20 cellular contexts compared by ENCODE assay signal in genomic region chr12:68335462-68335861, GRCh38. TPM values are rescaled to one million over a fixed set of nuclear protein-coding genes. Genes with fewer than 3 reads are reported as not detected.
DNase-seq lines count a peak whose midpoint lies in the region; ATAC-seq and TF ChIP-seq lines count a peak whose summit lies in the region.
"Had no signal": no experiment of that assay in that cellular context is flagged by ENCODE, and none has a peak within 500 bp of the region (broad histone marks: within the 10 kb centered on the region; RNA-seq: fewer than 3 reads in every experiment).

No MANE protein-coding gene starts in this region.

- H3K36me3 Mint-ChIP-seq in GM23338 (ENCODE audit: low read depth), result no peaks in the 10 kb centered on the region; the same call in 2 of the 3 replicates
- H3K36me3 Mint-ChIP-seq in activated T-helper 2 cell treated with anti-CD3 and anti-CD28 coated beads, Interferon-gamma antibody, Interleukin-2, Interleukin-4, amounts not matched to agents 10 μg/mL and 5 μg/mL and 100 μg/mL, durations not matched to agents 14 hours and 24 hours and 36 hours (ENCODE audit: low read depth), result no peaks in the 10 kb centered on the region

- H3F3A ChIP-seq in GM23338 (replicated peaks; ENCODE audit: low read depth), result 0 out of 2 replicates have a peak, but pooled peaks cover 5% of the 10 kb centered on the region

- no peaks in the 10 kb centered on the region for H3K9me3 Mint-ChIP-seq in GM23338
- H3K9me3 Mint-ChIP-seq in activated T-helper 2 cell treated with anti-CD3 and anti-CD28 coated beads, Interferon-gamma antibody, Interleukin-2, Interleukin-4, amounts not matched to agents 10 μg/mL and 5 μg/mL and 100 μg/mL, durations not matched to agents 14 hours and 24 hours and 36 hours, result no peaks in the 10 kb centered on the region
- H3K9me3 Mint-ChIP-seq: CD8-positive, alpha-beta memory T cell had no signal

- H3K4me2 ChIP-seq in GM23338 (no peak overlapping the region), neuronal stem cell (ENCODE audit: insufficient read depth, low read length, poor library complexity, severe bottlenecking) (no peak overlapping the region), trophoblast cell (ENCODE audit: low read length) (no peak overlapping the region)

- no peak overlapping the region for H3K9ac ChIP-seq in neuronal stem cell (ENCODE audit: low read depth, low read length, poor library complexity)
- no peak overlapping the region for H3K9ac ChIP-seq in trophoblast cell (ENCODE audit: low read length)

- H3K23ac ChIP-seq in neuronal stem cell (ENCODE audit: low read depth, low read length, poor library complexity) (no peak overlapping the region), trophoblast cell (ENCODE audit: low read length) (no peak overlapping the region)

- peak in 2 of 3 experiments; percentile 37 to 59 for DNase-seq in NCI-H1417 (lab: John Stamatoyannopoulos, UW)
- DNase-seq in NCI-H1417 treated with DMSO at 0.1 percent for 48 hours (lab: John Stamatoyannopoulos, UW), result no peak
- DNase-seq in GM23338 (ENCODE audit: low spot score), result no peak
- DNase-seq in neuronal stem cell (ENCODE audit: low spot score), result no peak
- no peak for DNase-seq in activated T-helper 2 cell treated with anti-CD3 and anti-CD28 coated beads, Interferon-gamma antibody, Interleukin-2, Interleukin-4, amounts not matched to agents 10 μg/mL and 5 μg/mL and 100 μg/mL, durations not matched to agents 14 hours and 24 hours and 36 hours (ENCODE audit: low spot score)
- DNase-seq in trophoblast cell, result no peak
- DNase-seq: AML-193; C1 segment of cervical spinal cord; Calu3; CD8-positive, alpha-beta memory T cell; DMS53; MM.1S; NCI-H1092; NCI-H1694; NCI-H2227 treated with DMSO at 0.1 percent for 48 hours; NCI-H524; NCI-H82 had no signal

- H3K79me2 ChIP-seq in GM23338 (replicated peaks; ENCODE audit: insufficient read depth), result no peaks in the 10 kb centered on the region
- H3K79me2 ChIP-seq in trophoblast cell (ENCODE audit: control insufficient read depth, insufficient read depth, low read length, poor library complexity), result peaks cover 4% of the 10 kb centered on the region

- peaks cover 32% of the 10 kb centered on the region for H3K4me1 Mint-ChIP-seq in GM23338
- peaks cover 28% of the 10 kb centered on the region for H3K4me1 Mint-ChIP-seq in activated T-helper 2 cell treated with anti-CD3 and anti-CD28 coated beads, Interferon-gamma antibody, Interleukin-2, Interleukin-4, amounts not matched to agents 10 μg/mL and 5 μg/mL and 100 μg/mL, durations not matched to agents 14 hours and 24 hours and 36 hours (ENCODE audit: low read depth)

- TF ChIP-seq EP300 in gastroesophageal sphincter (IDR thresholded peaks at IDR 0.05), result no peak

- ATAC-seq in GM23338 (no peak), gastroesophageal sphincter (no peak)

- WGBS in neuronal stem cell (ENCODE audit: extremely low coverage in 2 of 2, insufficient read length in 2 of 2, insufficient replicate concordance in 1 of 2), 2 donors, result no CpG with 5 or more reads among the region's 3 CpGs
- 79 to 82% methylated on average over 3 of the region's 3 CpGs for WGBS in gastroesophageal sphincter (ENCODE audit: low coverage in 1 of 2), 2 donors
- no CpG with 5 or more reads among the region's 3 CpGs for WGBS in trophoblast cell (ENCODE audit: extremely low coverage, insufficient coverage, insufficient read length)

- H2AFZ ChIP-seq in GM23338 (peak overlapping the region; percentile 53), neuronal stem cell (ENCODE audit: low read length) (peak overlapping the region; percentile 64), trophoblast cell (ENCODE audit: insufficient read depth, low read length, poor library complexity) (no peak overlapping the region)

- H3K79me1 ChIP-seq in neuronal stem cell (ENCODE audit: low read depth, low read length) (no peaks in the 10 kb centered on the region), trophoblast cell (ENCODE audit: low read length) (no peaks in the 10 kb centered on the region)

- H3K36me3 ChIP-seq in GM23338 (ENCODE audit: insufficient read depth) (no peaks in the 10 kb centered on the region), neuronal stem cell (replicated peaks in 1 of 2; ENCODE audit: control insufficient read depth in 2 of 2, insufficient read depth in 2 of 2, low read length in 2 of 2) (peaks cover 0 to 4% of the 10 kb centered on the region in 2 donors), gastroesophageal sphincter (no peaks in the 10 kb centered on the region), trophoblast cell (ENCODE audit: control insufficient read depth in 1 of 2, insufficient read depth in 2 of 2, low read length in 2 of 2) (no peaks in the 10 kb centered on the region)

- H3K27me3 Mint-ChIP-seq in GM23338 (ENCODE audit: insufficient read depth, low read depth, poor library complexity), result peaks cover 2% of the 10 kb centered on the region
- H3K27me3 Mint-ChIP-seq in activated T-helper 2 cell treated with anti-CD3 and anti-CD28 coated beads, Interferon-gamma antibody, Interleukin-2, Interleukin-4, amounts not matched to agents 10 μg/mL and 5 μg/mL and 100 μg/mL, durations not matched to agents 14 hours and 24 hours and 36 hours (ENCODE audit: low read depth), result peaks cover 8% of the 10 kb centered on the region

- H3K27ac Mint-ChIP-seq in GM23338, result no peak overlapping the region
- H3K27ac Mint-ChIP-seq in activated T-helper 2 cell treated with anti-CD3 and anti-CD28 coated beads, Interferon-gamma antibody, Interleukin-2, Interleukin-4, amounts not matched to agents 10 μg/mL and 5 μg/mL and 100 μg/mL, durations not matched to agents 14 hours and 24 hours and 36 hours, result no peak overlapping the region

- H3K27me3 ChIP-seq in GM23338 (ENCODE audit: insufficient read depth), result no peaks in the 10 kb centered on the region
- no peaks in the 10 kb centered on the region for H3K27me3 ChIP-seq in neuronal stem cell (ENCODE audit: control insufficient read depth in 3 of 3, insufficient read depth in 3 of 3, low read depth in 1 of 3, low read length in 3 of 3)
- H3K27me3 ChIP-seq in gastroesophageal sphincter, result no peaks in the 10 kb centered on the region
- H3K27me3 ChIP-seq in trophoblast cell (ENCODE audit: insufficient read depth, low read length), result no peaks in the 10 kb centered on the region
- H3K27me3 ChIP-seq: SJSA1 had no signal

- no peak overlapping the region for H2BK15ac ChIP-seq in neuronal stem cell (ENCODE audit: low read length)

- H4K12ac ChIP-seq in trophoblast cell (ENCODE audit: low read depth, low read length), result no peak overlapping the region

- H2BK5ac ChIP-seq in neuronal stem cell (ENCODE audit: low read length), result no peak overlapping the region
- no peak overlapping the region for H2BK5ac ChIP-seq in trophoblast cell (ENCODE audit: low read depth, low read length, poor library complexity)

- H3K9me2 ChIP-seq in GM23338 (ENCODE audit: insufficient read depth), result no peaks in the 10 kb centered on the region

- H2AK5ac ChIP-seq in neuronal stem cell (ENCODE audit: low read depth, low read length), result no peak overlapping the region
- H2AK5ac ChIP-seq in trophoblast cell (ENCODE audit: low read length), result no peak overlapping the region

- TF ChIP-seq CTCF in GM23338 (conservative IDR thresholded peaks at IDR 0.05; ENCODE audit: low read depth in 2 of 2), result no peak
- no peak for TF ChIP-seq CTCF in VCaP (conservative IDR thresholded peaks at IDR 0.05)
- no peak for TF ChIP-seq CTCF in gastroesophageal sphincter (IDR thresholded peaks at IDR 0.05)

- no peak for TF ChIP-seq POLR2A in gastroesophageal sphincter (IDR thresholded peaks at IDR 0.05)

- H3K4me3 ChIP-seq in GM23338, result no peak overlapping the region
- no peak overlapping the region for H3K4me3 ChIP-seq in neuronal stem cell (ENCODE audit: low read length in 2 of 2)
- H3K4me3 ChIP-seq in gastroesophageal sphincter, result no peak overlapping the region
- no peak overlapping the region for H3K4me3 ChIP-seq in trophoblast cell (ENCODE audit: low read depth, low read length)
- H3K4me3 ChIP-seq: SJSA1 had no signal

- no peak overlapping the region for H4K8ac ChIP-seq in neuronal stem cell (ENCODE audit: low read depth, low read length)
- no peak overlapping the region for H4K8ac ChIP-seq in trophoblast cell (ENCODE audit: low read depth, low read length)

- H3K9me3 ChIP-seq in neuronal stem cell (replicated peaks in 1 of 2; ENCODE audit: control insufficient read depth in 2 of 2, insufficient read depth in 1 of 2, low read depth in 1 of 2, low read length in 2 of 2) (no peaks in the 10 kb centered on the region), gastroesophageal sphincter (no peaks in the 10 kb centered on the region), trophoblast cell (ENCODE audit: insufficient read depth, low read depth, low read length) (no peaks in the 10 kb centered on the region)
- H3K9me3 ChIP-seq: SJSA1 had no signal

- no peak overlapping the region for H3K27ac ChIP-seq in GM23338 (ENCODE audit: low read depth)
- peak overlapping the region; percentile 61 for H3K27ac ChIP-seq in VCaP
- no peak overlapping the region for H3K27ac ChIP-seq in neuronal stem cell (replicated peaks; ENCODE audit: low read length)
- peak overlapping the region in 1 of 4 donors; percentile 74 for H3K27ac ChIP-seq in gastroesophageal sphincter
- no peak overlapping the region for H3K27ac ChIP-seq in trophoblast cell (ENCODE audit: low read depth, low read length)
- H3K27ac ChIP-seq: SJSA1 had no signal

- no peak overlapping the region for H3K4ac ChIP-seq in neuronal stem cell (ENCODE audit: low read length)
- no peak overlapping the region for H3K4ac ChIP-seq in trophoblast cell (ENCODE audit: low read depth, low read length)

- H4K20me1 ChIP-seq in GM23338 (replicated peaks; ENCODE audit: insufficient read depth), result no peaks in the 10 kb centered on the region

- intact Hi-C loops in activated T-helper 2 cell treated with anti-CD3 and anti-CD28 coated beads, Interferon-gamma antibody, Interleukin-2, Interleukin-4, amounts not matched to agents 10 μg/mL and 5 μg/mL and 100 μg/mL, durations not matched to agents 14 hours and 24 hours and 36 hours (cut with micrococcal nuclease), result loop anchor here (10.0 kb wide), 1 partner anchor 469 kb away; the partner anchor contains the start of gene MDM2

- H3K4me3 Mint-ChIP-seq in GM23338, result no peak overlapping the region
- H3K4me3 Mint-ChIP-seq in activated T-helper 2 cell treated with anti-CD3 and anti-CD28 coated beads, Interferon-gamma antibody, Interleukin-2, Interleukin-4, amounts not matched to agents 10 μg/mL and 5 μg/mL and 100 μg/mL, durations not matched to agents 14 hours and 24 hours and 36 hours (ENCODE audit: low read depth), result no peak overlapping the region

- H2BK120ac ChIP-seq in neuronal stem cell (ENCODE audit: low read depth, low read length) (no peak overlapping the region), trophoblast cell (ENCODE audit: insufficient read depth, low read length, poor library complexity) (no peak overlapping the region)

- H2BK12ac ChIP-seq in neuronal stem cell (ENCODE audit: low read length), result no peak overlapping the region
- H2BK12ac ChIP-seq in trophoblast cell (ENCODE audit: low read length), result no peak overlapping the region

- H3K14ac ChIP-seq in neuronal stem cell (ENCODE audit: low read length) (no peak overlapping the region), trophoblast cell (ENCODE audit: low read length) (no peak overlapping the region)

- H3K18ac ChIP-seq in neuronal stem cell (ENCODE audit: low read length) (no peak overlapping the region), trophoblast cell (ENCODE audit: low read length) (no peak overlapping the region)

- peaks cover 13% of the 10 kb centered on the region for H3K4me1 ChIP-seq in GM23338 (ENCODE audit: insufficient read depth)
- H3K4me1 ChIP-seq in neuronal stem cell (ENCODE audit: control insufficient read depth in 2 of 2, insufficient read depth in 1 of 2, low read depth in 1 of 2, low read length in 2 of 2), result peaks cover 2 to 5% of the 10 kb centered on the region in 2 donors
- peaks cover 3 to 69% (median 9%) of the 10 kb centered on the region in 3 donors for H3K4me1 ChIP-seq in gastroesophageal sphincter
- H3K4me1 ChIP-seq in trophoblast cell (ENCODE audit: control insufficient read depth in 1 of 2, insufficient read depth in 2 of 2, low read length in 2 of 2), result peaks cover under 1 to 5% of the 10 kb centered on the region in 2 experiments

- H4K91ac ChIP-seq in neuronal stem cell (ENCODE audit: low read depth, low read length, poor library complexity), result no peak overlapping the region
- no peak overlapping the region for H4K91ac ChIP-seq in trophoblast cell (ENCODE audit: low read depth, low read length)

RNA-seq across cellular contexts. Expression of gene MDM1, which starts 3.3 kb away (rescaled TPM):
- total RNA-seq in GM23338 (2014; rRNA removed; shearing (Covaris generic)), result 18.9 and 23.3 TPM in 2 replicates
- 11.6 and 13.6 TPM in 2 replicates for polyA plus RNA-seq in GM23338 (2016; fragmentation: Nextera tagmentation; extraction: Ambion mirVana)
- 15.0 TPM for polyA plus RNA-seq in neuronal stem cell (2013, experiment 1 of 2)
- polyA plus RNA-seq in neuronal stem cell (2013, experiment 2 of 2), result 14.8 TPM
- 13.1 and 14.8 TPM in 2 replicates for total RNA-seq in activated T-helper 2 cell treated with anti-CD3 and anti-CD28 coated beads, Interferon-gamma antibody, Interleukin-2, Interleukin-4, amounts not matched to agents 10 μg/mL and 5 μg/mL and 100 μg/mL, durations not matched to agents 14 hours and 24 hours and 36 hours
- 10 to 100 TPM; 13.5 to 38.8 (median 23.1) TPM for total RNA-seq in gastroesophageal sphincter
- polyA plus RNA-seq in trophoblast cell (2013), result 3.8 and 4.2 TPM in 2 replicates

Comparison
In these comparisons a context has a peak if more than half of its experiments do, and no peak if none do; other contexts are left out.
1. DNase-seq: peak in NCI-H1417 (2 of 3); none in NCI-H1417 treated with DMSO at 0.1 percent for 48 hours (single experiment), GM23338 (single experiment), neuronal stem cell (single experiment), activated T-helper 2 cell treated with anti-CD3 and anti-CD28 coated beads, Interferon-gamma antibody, Interleukin-2, Interleukin-4, amounts not matched to agents 10 μg/mL and 5 μg/mL and 100 μg/mL, durations not matched to agents 14 hours and 24 hours and 36 hours (single experiment) and trophoblast cell (0 of 2).